In the genomic region with DNA sequence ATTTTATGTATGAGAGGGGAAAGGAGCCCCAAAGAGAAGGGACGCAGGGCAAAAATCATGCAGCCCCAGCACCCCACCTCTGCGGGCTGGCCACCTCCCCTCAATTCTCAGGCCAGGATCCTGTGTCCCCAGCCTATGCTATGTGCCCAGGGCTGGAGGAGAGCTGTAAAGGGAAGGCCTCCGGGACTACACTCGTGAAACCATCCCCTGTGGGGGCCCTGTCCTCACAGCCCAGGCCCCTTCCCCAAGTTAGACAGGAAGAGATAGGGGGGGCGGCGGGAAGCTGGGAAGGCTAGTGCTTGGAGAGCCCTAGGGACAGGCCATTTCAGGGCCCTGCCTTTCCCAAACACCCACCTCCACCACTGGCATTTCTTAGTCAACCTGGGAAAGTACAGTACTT, we compare ENCODE assay signal across 9 cellular contexts. TPM values are rescaled to one million over a fixed set of nuclear protein-coding genes. Genes with fewer than 3 reads are reported as not detected.
DNase-seq lines count a peak whose midpoint lies in the region; ATAC-seq and TF ChIP-seq lines count a peak whose summit lies in the region.
"Had no signal": no experiment of that assay in that cellular context is flagged by ENCODE, and none has a peak within 500 bp of the region (broad histone marks: within the 10 kb centered on the region; RNA-seq: fewer than 3 reads in every experiment).

No MANE protein-coding gene starts in this region.

- TF ChIP-seq CTCF in chondrocyte (IDR thresholded peaks at IDR 0.05) (no peak), suprapubic skin (IDR thresholded peaks at IDR 0.05) (no peak), colonic mucosa (IDR thresholded peaks at IDR 0.05) (no peak)

- H3K27me3 Mint-ChIP-seq in IgD-negative memory B cell (peaks cover 20% of the 10 kb centered on the region), chondrocyte (ENCODE audit: low read depth) (peaks cover 3% of the 10 kb centered on the region), naive B cell (peaks cover 11 to 34% (median 32%) of the 10 kb centered on the region in 3 donors)

- peak overlapping the region in 3 of 4 donors; percentile 32 to 83 (median 55) for H3K4me3 Mint-ChIP-seq in IgD-negative memory B cell
- peak overlapping the region; percentile 53 for H3K4me3 Mint-ChIP-seq in chondrocyte (ENCODE audit: unreplicated experiment)
- H3K4me3 Mint-ChIP-seq in naive B cell = peak overlapping the region in 7 of 8 donors; percentile 24 to 84 (median 69)

- peak; percentile 68 for DNase-seq in chondrocyte (ENCODE audit: low spot score)
- DNase-seq in naive B cell = no peak
- DNase-seq in suprapubic skin (ENCODE audit: low spot score in 2 of 2) = no peak
- DNase-seq in colonic mucosa = no peak
- no peak for DNase-seq in globus pallidus (ENCODE audit: low spot score)
- no peak for DNase-seq in epidermal melanocyte (ENCODE audit: insufficient read length, low spot score)

- no peak for TF ChIP-seq EP300 in suprapubic skin (IDR thresholded peaks at IDR 0.05)

- H3K4me1 Mint-ChIP-seq in IgD-negative memory B cell (peaks cover 7 to 19% (median 12%) of the 10 kb centered on the region in 3 donors), chondrocyte (ENCODE audit: low read depth) (peaks cover 43% of the 10 kb centered on the region), naive B cell (peaks cover 43 to 46% (median 43%) of the 10 kb centered on the region in 3 donors)

- no peak for TF ChIP-seq POLR2A in suprapubic skin (IDR thresholded peaks at IDR 0.05)

- no peak for ATAC-seq in naive B cell (ENCODE audit: low read depth in 2 of 2)

- intact Hi-C loops in colonic mucosa (cut with DNase I) = no loop called here

- H3K27me3 ChIP-seq in suprapubic skin = peaks cover 13% of the 10 kb centered on the region
- H3K27me3 ChIP-seq in colonic mucosa = peaks cover 24% of the 10 kb centered on the region
- H3K27me3 ChIP-seq: pancreas had no signal

- WGBS in suprapubic skin = 66% methylated on average over 6 of the region's 6 CpGs

- H3K9me3 ChIP-seq in suprapubic skin (no peaks in the 10 kb centered on the region), colonic mucosa (no peaks in the 10 kb centered on the region)
- H3K9me3 ChIP-seq: left lung, pancreas had no signal

- H3K4me1 ChIP-seq in suprapubic skin (peaks cover 32% of the 10 kb centered on the region), colonic mucosa (peaks cover 6% of the 10 kb centered on the region)

- H3K36me3 Mint-ChIP-seq in IgD-negative memory B cell (peaks cover 7% of the 10 kb centered on the region), chondrocyte (ENCODE audit: low read depth) (peaks cover 20% of the 10 kb centered on the region), naive B cell (peaks cover 0 to 24% of the 10 kb centered on the region in 2 donors)

- H3K27ac ChIP-seq in suprapubic skin (no peak overlapping the region), colonic mucosa (no peak overlapping the region)
- H3K27ac ChIP-seq: left lung, pancreas had no signal

- peak overlapping the region; percentile 50 for H3K4me3 ChIP-seq in suprapubic skin
- H3K4me3 ChIP-seq in colonic mucosa = no peak overlapping the region

- H3K27ac Mint-ChIP-seq in IgD-negative memory B cell = no peak overlapping the region
- H3K27ac Mint-ChIP-seq in chondrocyte (ENCODE audit: unreplicated experiment) = peak overlapping the region; percentile 32
- peak overlapping the region in 2 of 6 donors; percentile 70 to 84 for H3K27ac Mint-ChIP-seq in naive B cell

- no peak overlapping the region for H3K9ac ChIP-seq in colonic mucosa (ENCODE audit: low read depth in 2 of 2, low read length in 2 of 2)

- H3K9me3 Mint-ChIP-seq in IgD-negative memory B cell (no peaks in the 10 kb centered on the region), chondrocyte (ENCODE audit: low read depth) (no peaks in the 10 kb centered on the region), naive B cell (no peaks in the 10 kb centered on the region)

- peaks cover 27% of the 10 kb centered on the region for H3K36me3 ChIP-seq in suprapubic skin
- peaks cover 3% of the 10 kb centered on the region for H3K36me3 ChIP-seq in colonic mucosa

RNA-seq across cellular contexts. Expression of a gene that starts 1.4 kb away (rescaled TPM):
- polyA plus RNA-seq in IgD-negative memory B cell (not detected), naive B cell (ENCODE audit: low read depth in 6 of 6) (under 1 TPM in 2 of 6 donors, not detected in 4; 0.09 to 0.30 TPM)
- total RNA-seq in chondrocyte (2.8 to 10.0 TPM (median 10.0 TPM) in 3 replicates), suprapubic skin (under 1 TPM; 0.21 to 0.97 (median 0.40) TPM), colonic mucosa (under 1 TPM; 0.13 to 0.44 TPM)

RNA-seq across cellular contexts. Expression of a gene that starts 6.8 kb away (rescaled TPM):
- polyA plus RNA-seq in IgD-negative memory B cell = 9.7 TPM
- total RNA-seq in chondrocyte = 45.1 to 51.5 TPM (median 46.5 TPM) in 3 replicates
- polyA plus RNA-seq in naive B cell (ENCODE audit: low read depth in 6 of 6) = 10 to 100 TPM in 1 of 6 donors, 1 to 10 TPM in 5; 2.2 to 10.8 (median 7.4) TPM
- total RNA-seq in suprapubic skin = 10 to 100 TPM; 18.6 to 47.9 (median 26.9) TPM
- total RNA-seq in colonic mucosa = 10 to 100 TPM; 33.4 to 36.3 TPM

RNA-seq across cellular contexts. Expression of a gene that starts 7.0 kb away (rescaled TPM):
- 23.1 TPM for polyA plus RNA-seq in IgD-negative memory B cell
- 222 to 238 TPM (median 225 TPM) in 3 replicates for total RNA-seq in chondrocyte
- 10 to 100 TPM; 15.6 to 26.0 (median 17.6) TPM for polyA plus RNA-seq in naive B cell (ENCODE audit: low read depth in 6 of 6)
- 10 to 100 TPM; 29.3 to 46.3 (median 41.9) TPM for total RNA-seq in suprapubic skin
- 100 to 1,000 TPM; 170 to 212 TPM for total RNA-seq in colonic mucosa

RNA-seq across cellular contexts. Expression of a gene that starts 10.8 kb away (rescaled TPM):
- polyA plus RNA-seq in IgD-negative memory B cell (30.9 TPM), naive B cell (ENCODE audit: low read depth in 6 of 6) (10 to 100 TPM; 13.8 to 24.1 (median 21.6) TPM)
- total RNA-seq in chondrocyte (0.60 to 2.8 TPM (median 1.1 TPM) in 3 replicates), suprapubic skin (10 to 100 TPM; 26.2 to 66.0 (median 50.5) TPM), colonic mucosa (10 to 100 TPM; 13.0 to 23.7 TPM)

RNA-seq across cellular contexts. Expression of a gene that starts 14.7 kb away (rescaled TPM):
- polyA plus RNA-seq in IgD-negative memory B cell = 9.9 TPM
- 42.8 to 49.7 TPM (median 44.5 TPM) in 3 replicates for total RNA-seq in chondrocyte
- 10 to 100 TPM in 1 of 6 donors, 1 to 10 TPM in 5; 2.8 to 12.1 (median 7.4) TPM for polyA plus RNA-seq in naive B cell (ENCODE audit: low read depth in 6 of 6)
- total RNA-seq in suprapubic skin = 10 to 100 TPM; 11.5 to 18.1 (median 14.9) TPM
- total RNA-seq in colonic mucosa = 10 to 100 TPM; 24.8 to 30.9 TPM
